Comparison of ENCODE assay signal across 21 cellular contexts in genomic region chr12:57695770-57696432, GRCh38. TPM values are rescaled to one million over a fixed set of nuclear protein-coding genes. Genes with fewer than 3 reads are reported as not detected.
A peak's percentile ranks its signal among the peaks of the same experiment; 100 is the strongest.
DNase-seq lines count a peak whose midpoint lies in the region; ATAC-seq and TF ChIP-seq lines count a peak whose summit lies in the region.
"Had no signal": no experiment of that assay in that cellular context is flagged by ENCODE, and none has a peak within 500 bp of the region (broad histone marks: within the 10 kb centered on the region; RNA-seq: fewer than 3 reads in every experiment).

No MANE protein-coding gene starts in this region.

- no peak overlapping the region for H3K27ac ChIP-seq in SJSA1

- ATAC-seq in stimulated activated naive B cell treated with anti-CD40 and anti-IgM and Interleukin-4, amounts not matched to agents 10 μg/mL and 1 μg/mL and 100 μg/mL, for 72 hours (replicated peaks), result no peak
- ATAC-seq in HG02678 (IDR thresholded peaks at IDR 0.05; ENCODE audit: unreplicated experiment) (no peak), GM19463 (IDR thresholded peaks at IDR 0.05; ENCODE audit: unreplicated experiment) (no peak)
- ATAC-seq: activated CD4-positive, CD25-positive, alpha-beta regulatory T cell treated with anti-CD3 and anti-CD28 coated beads, Interleukin-2, amount 50 U/mL, for 24 hours; GM23338; stimulated activated memory B cell treated with anti-CD40 and anti-IgM and Interleukin-4, amounts not matched to agents 10 μg/mL and 1 μg/mL and 100 μg/mL, for 72 hours had no signal

- peaks cover 59% of the 10 kb centered on the region for H3K36me3 ChIP-seq in SJSA1

- H3K27ac Mint-ChIP-seq in activated naive CD8-positive, alpha-beta T cell, result no peak overlapping the region
- H3K27ac Mint-ChIP-seq in activated naive CD8-positive, alpha-beta T cell treated with anti-CD3 and anti-CD28 coated beads for 36 hours, result no peak overlapping the region
- no peak overlapping the region for H3K27ac Mint-ChIP-seq in mesothelial cell of epicardium
- H3K27ac Mint-ChIP-seq in stimulated activated naive B cell treated with anti-CD40 and anti-IgM and Interleukin-4, amounts not matched to agents 10 μg/mL and 1 μg/mL and 100 μg/mL, for 72 hours, result peak overlapping the region; percentile 60
- H3K27ac Mint-ChIP-seq: activated T-cell treated with anti-CD3 and anti-CD28 coated beads, Interleukin-2, amount 50 U/mL, for 24 hours; GM23338; IgD-negative memory B cell; stimulated activated memory B cell treated with anti-CD40 and anti-IgM and Interleukin-4, amounts not matched to agents 10 μg/mL and 1 μg/mL and 100 μg/mL, for 72 hours had no signal

- TF ChIP-seq CTCF in mesothelial cell of epicardium (IDR thresholded peaks at IDR 0.05; ENCODE audit: unreplicated experiment), result no peak

- H3K36me3 Mint-ChIP-seq in activated naive CD8-positive, alpha-beta T cell, result peaks cover 11% of the 10 kb centered on the region
- H3K36me3 Mint-ChIP-seq in activated naive CD8-positive, alpha-beta T cell treated with anti-CD3 and anti-CD28 coated beads for 36 hours, result peaks cover 10% of the 10 kb centered on the region
- peaks cover 31% of the 10 kb centered on the region for H3K36me3 Mint-ChIP-seq in mesothelial cell of epicardium
- peaks cover 39 to 51% of the 10 kb centered on the region in 2 donors for H3K36me3 Mint-ChIP-seq in stimulated activated naive B cell treated with anti-CD40 and anti-IgM and Interleukin-4, amounts not matched to agents 10 μg/mL and 1 μg/mL and 100 μg/mL, for 72 hours

- no peak for DNase-seq in activated naive CD8-positive, alpha-beta T cell treated with anti-CD3 and anti-CD28 coated beads for 36 hours
- peak; percentile 61 to 93 for DNase-seq in SJSA1 (ENCODE audit: low read depth in 1 of 2, low spot score in 2 of 2)
- no peak for DNase-seq in mesothelial cell of epicardium (ENCODE audit: low spot score in 2 of 2, unreplicated experiment in 2 of 2)
- DNase-seq in stimulated activated naive B cell treated with anti-CD40 and anti-IgM and Interleukin-4, amounts not matched to agents 10 μg/mL and 1 μg/mL and 100 μg/mL, for 72 hours, result no peak
- DNase-seq in NCI-H1436 (lab: John Stamatoyannopoulos, UW), result no peak
- DNase-seq: activated T-cell treated with anti-CD3 and anti-CD28 coated beads, Interleukin-2, amount 50 U/mL, for 24 hours; anterior cingulate cortex; C1 segment of cervical spinal cord; NCI-H1092; NCI-H1694 treated with DMSO at 0.1 percent for 48 hours; NCI-H446 treated with DMSO at 0.1 percent for 48 hours; NCI-H82; SIG-M5 had no signal

- H3K27me3 ChIP-seq in SJSA1 (replicated peaks), result no peaks in the 10 kb centered on the region

- peaks cover 11% of the 10 kb centered on the region for H3K4me1 ChIP-seq in SJSA1 (replicated peaks)

- peaks cover 3% of the 10 kb centered on the region for H3K9me3 ChIP-seq in SJSA1 (replicated peaks)

- H3K4me3 Mint-ChIP-seq in activated naive CD8-positive, alpha-beta T cell, result peak overlapping the region; percentile 58
- no peak overlapping the region for H3K4me3 Mint-ChIP-seq in activated naive CD8-positive, alpha-beta T cell treated with anti-CD3 and anti-CD28 coated beads for 36 hours
- H3K4me3 Mint-ChIP-seq in mesothelial cell of epicardium, result peak overlapping the region; percentile 34
- H3K4me3 Mint-ChIP-seq in stimulated activated naive B cell treated with anti-CD40 and anti-IgM and Interleukin-4, amounts not matched to agents 10 μg/mL and 1 μg/mL and 100 μg/mL, for 72 hours, result no peak overlapping the region
- H3K4me3 Mint-ChIP-seq: activated T-cell treated with anti-CD3 and anti-CD28 coated beads, Interleukin-2, amount 50 U/mL, for 24 hours; GM23338; stimulated activated memory B cell treated with anti-CD40 and anti-IgM and Interleukin-4, amounts not matched to agents 10 μg/mL and 1 μg/mL and 100 μg/mL, for 72 hours had no signal

- no peak overlapping the region for H3K4me3 ChIP-seq in SJSA1

- H3K9me3 Mint-ChIP-seq in activated naive CD8-positive, alpha-beta T cell (ENCODE audit: low read depth), result no peaks in the 10 kb centered on the region
- no peaks in the 10 kb centered on the region for H3K9me3 Mint-ChIP-seq in activated naive CD8-positive, alpha-beta T cell treated with anti-CD3 and anti-CD28 coated beads for 36 hours
- peaks cover 9% of the 10 kb centered on the region for H3K9me3 Mint-ChIP-seq in mesothelial cell of epicardium
- H3K9me3 Mint-ChIP-seq in stimulated activated naive B cell treated with anti-CD40 and anti-IgM and Interleukin-4, amounts not matched to agents 10 μg/mL and 1 μg/mL and 100 μg/mL, for 72 hours, result no peaks in the 10 kb centered on the region
- H3K9me3 Mint-ChIP-seq: activated T-cell treated with anti-CD3 and anti-CD28 coated beads, Interleukin-2, amount 50 U/mL, for 24 hours; GM23338; IgD-negative memory B cell; stimulated activated memory B cell treated with anti-CD40 and anti-IgM and Interleukin-4, amounts not matched to agents 10 μg/mL and 1 μg/mL and 100 μg/mL, for 72 hours had no signal

- peaks cover 4% of the 10 kb centered on the region for H3K4me1 Mint-ChIP-seq in activated naive CD8-positive, alpha-beta T cell (ENCODE audit: low read depth)
- H3K4me1 Mint-ChIP-seq in activated naive CD8-positive, alpha-beta T cell treated with anti-CD3 and anti-CD28 coated beads for 36 hours, result peaks cover 2% of the 10 kb centered on the region
- H3K4me1 Mint-ChIP-seq in mesothelial cell of epicardium, result no peaks in the 10 kb centered on the region
- peaks cover 22 to 24% of the 10 kb centered on the region in 2 donors for H3K4me1 Mint-ChIP-seq in stimulated activated naive B cell treated with anti-CD40 and anti-IgM and Interleukin-4, amounts not matched to agents 10 μg/mL and 1 μg/mL and 100 μg/mL, for 72 hours
- H3K4me1 Mint-ChIP-seq: GM23338 had no signal

- no peaks in the 10 kb centered on the region for H3K27me3 Mint-ChIP-seq in activated naive CD8-positive, alpha-beta T cell
- no peaks in the 10 kb centered on the region for H3K27me3 Mint-ChIP-seq in activated naive CD8-positive, alpha-beta T cell treated with anti-CD3 and anti-CD28 coated beads for 36 hours
- H3K27me3 Mint-ChIP-seq in mesothelial cell of epicardium (ENCODE audit: low read depth), result peaks cover 3% of the 10 kb centered on the region
- H3K27me3 Mint-ChIP-seq in stimulated activated naive B cell treated with anti-CD40 and anti-IgM and Interleukin-4, amounts not matched to agents 10 μg/mL and 1 μg/mL and 100 μg/mL, for 72 hours, result peaks cover 0 to 1% of the 10 kb centered on the region in 2 donors
- H3K27me3 Mint-ChIP-seq: IgD-negative memory B cell; stimulated activated memory B cell treated with anti-CD40 and anti-IgM and Interleukin-4, amounts not matched to agents 10 μg/mL and 1 μg/mL and 100 μg/mL, for 72 hours had no signal

RNA-seq across cellular contexts. Expression of gene OS9, which starts 2.0 kb away (rescaled TPM):
- total RNA-seq in activated naive CD8-positive, alpha-beta T cell treated with anti-CD3 and anti-CD28 coated beads for 36 hours, result 10 to 100 TPM; 53.7 to 59.8 TPM
- 4,436 and 6,328 TPM in 2 replicates for total RNA-seq in SJSA1 (2014; rRNA removed; shearing (Covaris generic))
- 160 to 167 TPM (median 166 TPM) in 3 replicates for total RNA-seq in mesothelial cell of epicardium

RNA-seq across cellular contexts. Expression of gene AGAP2, which starts 42.6 kb away (rescaled TPM):
- total RNA-seq in activated naive CD8-positive, alpha-beta T cell treated with anti-CD3 and anti-CD28 coated beads for 36 hours, result 10 to 100 TPM; 22.6 to 23.8 TPM
- 0.78 and 0.89 TPM in 2 replicates for total RNA-seq in SJSA1 (2014; rRNA removed; shearing (Covaris generic))
- 2.0 to 2.8 TPM (median 2.2 TPM) in 3 replicates for total RNA-seq in mesothelial cell of epicardium
- total RNA-seq: kidney epithelial cell had no signal

RNA-seq across cellular contexts. Expression of gene TSPAN31, which starts 48.9 kb away (rescaled TPM):
- total RNA-seq in activated naive CD8-positive, alpha-beta T cell treated with anti-CD3 and anti-CD28 coated beads for 36 hours, result 1 to 10 TPM; 5.7 TPM
- 429 and 571 TPM in 2 replicates for total RNA-seq in SJSA1 (2014; rRNA removed; shearing (Covaris generic))
- total RNA-seq in mesothelial cell of epicardium, result 33.2 to 35.2 TPM (median 34.6 TPM) in 3 replicates

RNA-seq across cellular contexts. Expression of gene CDK4, which starts 56.2 kb away (rescaled TPM):
- 100 to 1,000 TPM; 275 to 304 TPM for total RNA-seq in activated naive CD8-positive, alpha-beta T cell treated with anti-CD3 and anti-CD28 coated beads for 36 hours
- 3,953 and 4,723 TPM in 2 replicates for total RNA-seq in SJSA1 (2014; rRNA removed; shearing (Covaris generic))
- total RNA-seq in mesothelial cell of epicardium, result 171 to 177 TPM (median 175 TPM) in 3 replicates

RNA-seq across cellular contexts. Expression of gene MARCHF9, which starts 59.0 kb away (rescaled TPM):
- total RNA-seq in activated naive CD8-positive, alpha-beta T cell treated with anti-CD3 and anti-CD28 coated beads for 36 hours, result 10 to 100 TPM; 18.2 to 19.2 TPM
- total RNA-seq in SJSA1 (2014; rRNA removed; shearing (Covaris generic)), result 88.7 and 107 TPM in 2 replicates
- 11.0 to 13.2 TPM (median 12.7 TPM) in 3 replicates for total RNA-seq in mesothelial cell of epicardium

Comparison
In these comparisons a context has a peak if more than half of its experiments do, and no peak if none do; other contexts are left out.
1. H3K4me3 Mint-ChIP-seq: peak in activated naive CD8-positive, alpha-beta T cell (single experiment) and mesothelial cell of epicardium (single experiment); none in activated naive CD8-positive, alpha-beta T cell treated with anti-CD3 and anti-CD28 coated beads for 36 hours (single experiment) and stimulated activated naive B cell treated with anti-CD40 and anti-IgM and Interleukin-4, amounts not matched to agents 10 μg/mL and 1 μg/mL and 100 μg/mL, for 72 hours (0 of 2).
2. DNase-seq: peak in SJSA1 (2 of 2); none in activated naive CD8-positive, alpha-beta T cell treated with anti-CD3 and anti-CD28 coated beads for 36 hours (single experiment), mesothelial cell of epicardium (0 of 2), stimulated activated naive B cell treated with anti-CD40 and anti-IgM and Interleukin-4, amounts not matched to agents 10 μg/mL and 1 μg/mL and 100 μg/mL, for 72 hours (single experiment) and NCI-H1436 (single experiment).
3. RNA of gene OS9, which starts 2.0 kb away (total RNA-seq): 4,436 to 6,328 TPM in SJSA1; 160 to 167 TPM in mesothelial cell of epicardium and 53.7 to 59.8 TPM in activated naive CD8-positive, alpha-beta T cell treated with anti-CD3 and anti-CD28 coated beads for 36 hours; every median in the first group is over 10 times any median in the second.
4. RNA of gene TSPAN31, which starts 48.9 kb away (total RNA-seq): 429 to 571 TPM in SJSA1; 33.2 to 35.2 TPM in mesothelial cell of epicardium and 5.7 TPM in activated naive CD8-positive, alpha-beta T cell treated with anti-CD3 and anti-CD28 coated beads for 36 hours; every median in the first group is over 10 times any median in the second.